1 cellular context compared by ENCODE assay signal in the genomic region with DNA sequence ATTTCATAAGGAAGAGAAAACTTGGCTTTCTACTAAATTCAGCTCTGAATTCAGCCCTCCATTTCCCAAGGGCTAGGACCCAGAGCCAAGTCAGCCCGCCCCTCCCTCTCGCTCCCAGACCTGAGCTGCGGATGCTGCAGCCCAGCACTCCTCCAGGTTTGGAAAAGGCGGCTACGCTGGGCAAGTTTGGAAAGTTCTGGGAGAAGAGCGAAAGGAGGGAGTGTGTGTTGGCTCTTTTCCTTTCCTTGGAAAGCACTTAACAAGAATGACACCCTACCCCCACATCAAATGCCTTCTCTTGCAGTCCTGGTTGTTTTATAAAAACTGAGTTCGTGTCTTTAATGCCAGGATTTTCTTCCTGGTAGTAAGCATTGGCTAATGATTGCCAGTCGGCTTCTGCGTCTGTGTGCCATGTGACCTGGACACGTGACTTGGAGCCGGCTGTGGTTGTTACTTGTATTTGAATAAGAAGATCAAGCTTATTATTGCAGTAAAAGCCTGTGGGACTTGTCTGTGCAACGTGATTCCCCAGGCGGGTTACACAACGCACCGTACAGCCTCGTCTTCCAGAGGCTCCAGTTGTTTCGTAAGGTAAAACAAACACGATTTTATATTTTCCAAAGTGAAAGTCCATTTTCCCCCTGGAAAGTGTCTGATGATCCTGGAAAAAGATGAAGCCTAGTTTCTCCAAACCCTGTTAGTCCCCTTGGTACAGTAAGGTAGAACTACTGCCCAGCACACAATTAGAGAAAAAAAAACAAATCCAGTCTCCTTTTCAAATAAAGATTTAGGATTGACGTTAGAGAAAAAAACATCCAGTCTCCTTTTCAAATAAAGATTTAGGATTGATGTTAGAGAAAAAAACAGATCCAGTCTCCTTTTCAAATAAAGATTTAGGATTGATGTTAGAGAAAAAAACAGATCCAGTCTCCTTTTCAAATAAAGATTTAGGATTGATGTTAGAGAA.
TF ChIP-seq lines count a peak whose summit lies in the region.

No MANE protein-coding gene starts in this region.

TF ChIP-seq in HCT116, 20 proteins besides CTCF, POLR2A, EP300 and RAD21:
- TF ChIP-seq, protein P1, sequence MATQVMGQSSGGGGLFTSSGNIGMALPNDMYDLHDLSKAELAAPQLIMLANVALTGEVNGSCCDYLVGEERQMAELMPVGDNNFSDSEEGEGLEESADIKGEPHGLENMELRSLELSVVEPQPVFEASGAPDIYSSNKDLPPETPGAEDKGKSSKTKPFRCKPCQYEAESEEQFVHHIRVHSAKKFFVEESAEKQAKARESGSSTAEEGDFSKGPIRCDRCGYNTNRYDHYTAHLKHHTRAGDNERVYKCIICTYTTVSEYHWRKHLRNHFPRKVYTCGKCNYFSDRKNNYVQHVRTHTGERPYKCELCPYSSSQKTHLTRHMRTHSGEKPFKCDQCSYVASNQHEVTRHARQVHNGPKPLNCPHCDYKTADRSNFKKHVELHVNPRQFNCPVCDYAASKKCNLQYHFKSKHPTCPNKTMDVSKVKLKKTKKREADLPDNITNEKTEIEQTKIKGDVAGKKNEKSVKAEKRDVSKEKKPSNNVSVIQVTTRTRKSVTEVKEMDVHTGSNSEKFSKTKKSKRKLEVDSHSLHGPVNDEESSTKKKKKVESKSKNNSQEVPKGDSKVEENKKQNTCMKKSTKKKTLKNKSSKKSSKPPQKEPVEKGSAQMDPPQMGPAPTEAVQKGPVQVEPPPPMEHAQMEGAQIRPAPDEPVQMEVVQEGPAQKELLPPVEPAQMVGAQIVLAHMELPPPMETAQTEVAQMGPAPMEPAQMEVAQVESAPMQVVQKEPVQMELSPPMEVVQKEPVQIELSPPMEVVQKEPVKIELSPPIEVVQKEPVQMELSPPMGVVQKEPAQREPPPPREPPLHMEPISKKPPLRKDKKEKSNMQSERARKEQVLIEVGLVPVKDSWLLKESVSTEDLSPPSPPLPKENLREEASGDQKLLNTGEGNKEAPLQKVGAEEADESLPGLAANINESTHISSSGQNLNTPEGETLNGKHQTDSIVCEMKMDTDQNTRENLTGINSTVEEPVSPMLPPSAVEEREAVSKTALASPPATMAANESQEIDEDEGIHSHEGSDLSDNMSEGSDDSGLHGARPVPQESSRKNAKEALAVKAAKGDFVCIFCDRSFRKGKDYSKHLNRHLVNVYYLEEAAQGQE (IDR thresholded peaks at IDR 0.05; ENCODE audit: low read depth) = no peak
- no peak for TF ChIP-seq YY1 (IDR thresholded peaks at IDR 0.05; ENCODE audit: extremely low read depth, insufficient replicate concordance, low read depth, low read length)
- TF ChIP-seq ATF3 (IDR thresholded peaks at IDR 0.05) = no peak
- TF ChIP-seq POLR2AphosphoS5 (IDR thresholded peaks at IDR 0.05; ENCODE audit: low read depth, low read length) = peak; percentile 29; the same call in 1 of the 2 replicates
- TF ChIP-seq EZH2phosphoT487 (IDR thresholded peaks at IDR 0.05; ENCODE audit: borderline replicate concordance) = no peak
- TF ChIP-seq ZBTB33 (IDR thresholded peaks at IDR 0.05; ENCODE audit: extremely low read depth, insufficient replicate concordance, low read length) = no peak
- TF ChIP-seq CBX3 (IDR thresholded peaks at IDR 0.05; ENCODE audit: low read depth) = no peak
- TF ChIP-seq, protein P2, sequence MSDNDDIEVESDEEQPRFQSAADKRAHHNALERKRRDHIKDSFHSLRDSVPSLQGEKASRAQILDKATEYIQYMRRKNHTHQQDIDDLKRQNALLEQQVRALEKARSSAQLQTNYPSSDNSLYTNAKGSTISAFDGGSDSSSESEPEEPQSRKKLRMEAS (IDR thresholded peaks at IDR 0.05) = peak; percentile 64; the same call in 1 of the 2 replicates
- no peak; the same call in 1 of the 2 replicates for TF ChIP-seq CEBPB (IDR thresholded peaks at IDR 0.05; ENCODE audit: low read depth)
- no peak for TF ChIP-seq FOSL1 (IDR thresholded peaks at IDR 0.05; ENCODE audit: low read depth)
- no peak for TF ChIP-seq ELF1 (IDR thresholded peaks at IDR 0.05; ENCODE audit: borderline replicate concordance, low read depth)
- no peak for TF ChIP-seq ZNF274 (IDR thresholded peaks at IDR 0.05; ENCODE audit: low read depth, low read length)
- no peak for TF ChIP-seq ZFX (IDR thresholded peaks at IDR 0.05)
- no peak for TF ChIP-seq SRF (IDR thresholded peaks at IDR 0.05; ENCODE audit: low read depth)
- TF ChIP-seq EGR1 (IDR thresholded peaks at IDR 0.05; ENCODE audit: low read depth) = no peak
- TF ChIP-seq EZH2 (IDR thresholded peaks at IDR 0.05) = no peak
- no peak for TF ChIP-seq JUND (IDR thresholded peaks at IDR 0.05)
- TF ChIP-seq SP1 (IDR thresholded peaks at IDR 0.05; ENCODE audit: low read depth) = no peak
